22 cellular contexts compared by ENCODE assay signal in the genomic region with DNA sequence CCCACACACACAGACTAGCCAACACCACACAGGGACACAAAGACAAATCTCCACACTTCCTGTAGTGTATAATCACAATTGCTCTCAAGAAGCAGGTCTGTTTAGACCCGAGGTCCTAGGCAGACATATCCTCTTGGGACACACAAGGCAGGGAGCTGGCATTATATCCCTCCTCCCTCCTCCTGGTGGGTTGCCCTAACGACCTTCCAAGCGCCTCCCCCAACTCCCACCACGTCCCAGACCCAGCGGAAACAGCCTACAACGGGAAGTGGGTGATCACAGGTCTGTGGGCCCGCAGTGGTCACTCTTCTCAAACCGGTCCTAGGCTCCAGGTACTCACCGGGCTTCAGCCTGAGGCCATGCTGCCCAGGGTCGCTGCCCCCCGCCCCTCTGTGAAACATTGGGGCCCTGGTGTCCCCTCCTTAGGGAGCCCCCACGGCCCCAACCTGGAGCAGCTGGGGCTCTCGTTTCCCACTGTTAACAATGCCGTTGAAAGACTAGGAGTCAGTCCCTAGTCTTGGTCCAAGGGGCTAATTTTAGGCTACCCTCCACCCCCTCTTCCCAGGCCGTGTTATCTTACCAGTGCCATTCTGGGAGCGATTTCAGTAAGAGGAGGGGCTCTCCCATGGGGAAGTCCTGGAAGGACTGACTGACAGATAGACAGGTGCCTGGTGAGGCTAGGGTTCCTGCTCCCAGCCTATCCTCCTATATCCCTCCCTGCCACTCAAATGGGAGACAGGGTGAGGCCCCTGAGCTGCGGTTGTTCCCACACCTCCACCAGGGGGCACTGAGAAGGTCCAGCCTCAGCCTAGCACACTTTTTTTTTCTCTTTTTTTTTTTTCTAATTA. TPM values are rescaled to one million over a fixed set of nuclear protein-coding genes. Genes with fewer than 3 reads are reported as not detected.
"Had no signal": no experiment of that assay in that cellular context is flagged by ENCODE, and none has a peak within 500 bp of the region (broad histone marks: within the 10 kb centered on the region; RNA-seq: fewer than 3 reads in every experiment).

A gene with protein sequence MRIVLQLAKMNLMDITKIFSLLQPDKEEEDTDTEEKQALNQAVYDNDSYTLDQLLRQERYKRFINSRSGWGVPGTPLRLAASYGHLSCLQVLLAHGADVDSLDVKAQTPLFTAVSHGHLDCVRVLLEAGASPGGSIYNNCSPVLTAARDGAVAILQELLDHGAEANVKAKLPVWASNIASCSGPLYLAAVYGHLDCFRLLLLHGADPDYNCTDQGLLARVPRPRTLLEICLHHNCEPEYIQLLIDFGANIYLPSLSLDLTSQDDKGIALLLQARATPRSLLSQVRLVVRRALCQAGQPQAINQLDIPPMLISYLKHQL (minus strand): TSS at position 485 of the 848 bp plus-strand sequence. CDS start 4,957 bp downstream, outside the sequence.

- H3K4me1 ChIP-seq: breast epithelium, tibial nerve, uterus had no signal

- H3K27me3 ChIP-seq: tibial nerve, uterus had no signal

- H3K36me3 ChIP-seq: breast epithelium, tibial nerve, uterus had no signal

- H3K9me3 ChIP-seq: tibial nerve, uterus had no signal

- ATAC-seq: activated naive CD8-positive, alpha-beta T cell treated with anti-CD3 and anti-CD28 coated beads, Interleukin-2, amount 50 U/mL, for 24 hours; activated T-helper 17 cell treated with anti-CD3 and anti-CD28 coated beads, Interleukin-2, amount 50 U/mL, for 72 hours had no signal

- H3K4me3 ChIP-seq: breast epithelium, tibial nerve, uterus had no signal

- H3K27ac ChIP-seq: breast epithelium, epithelial cell of prostate, tibial nerve, uterus had no signal

- DNase-seq: activated CD4-positive, alpha-beta T cell treated with anti-CD3 and anti-CD28 coated beads, Interleukin-2, amount 50 U/mL, for 1 hour; activated naive CD4-positive, alpha-beta T cell treated with Interleukin-2 at 50 U/mL for 16 hours; activated naive CD8-positive, alpha-beta T cell treated with anti-CD3 and anti-CD28 coated beads, Interleukin-2, amount 50 U/mL, for 24 hours; activated T-cell treated with anti-CD3 and anti-CD28 coated beads for 4 hours; aorta; effector memory CD4-positive, alpha-beta T cell; foreskin melanocyte; head of caudate nucleus; nucleus accumbens; posterior cingulate gyrus; small intestine; stimulated activated CD4-positive, alpha-beta T cell treated with anti-CD3 and anti-CD28 coated beads, Interleukin-4, amount 100 ng/mL, for 4 hours; stimulated activated CD8-positive, alpha-beta memory T cell treated with anti-CD3 and anti-CD28 coated beads, Interleukin-4, amount 100 ng/mL, for 48 hours; stimulated activated naive CD4-positive, alpha-beta T cell treated with Interleukin-2 at 50 U/mL for 16 hours; substantia nigra; uterus had no signal

RNA-seq across cellular contexts. Expression of the gene that starts here (rescaled TPM):
- total RNA-seq: activated T-helper 17 cell treated with anti-CD3 and anti-CD28 coated beads, Interleukin-2, amount 50 U/mL, for 72 hours; fibroblast of lung; natural killer cell treated with Interleukin-12 subunit alpha and Interleukin-12 subunit beta and Interleukin-15 and Interleukin-18, amount 100 ng/mL, for 72 hours had no signal
